ENCODE assay signal across 10 cellular contexts in the genomic region with DNA sequence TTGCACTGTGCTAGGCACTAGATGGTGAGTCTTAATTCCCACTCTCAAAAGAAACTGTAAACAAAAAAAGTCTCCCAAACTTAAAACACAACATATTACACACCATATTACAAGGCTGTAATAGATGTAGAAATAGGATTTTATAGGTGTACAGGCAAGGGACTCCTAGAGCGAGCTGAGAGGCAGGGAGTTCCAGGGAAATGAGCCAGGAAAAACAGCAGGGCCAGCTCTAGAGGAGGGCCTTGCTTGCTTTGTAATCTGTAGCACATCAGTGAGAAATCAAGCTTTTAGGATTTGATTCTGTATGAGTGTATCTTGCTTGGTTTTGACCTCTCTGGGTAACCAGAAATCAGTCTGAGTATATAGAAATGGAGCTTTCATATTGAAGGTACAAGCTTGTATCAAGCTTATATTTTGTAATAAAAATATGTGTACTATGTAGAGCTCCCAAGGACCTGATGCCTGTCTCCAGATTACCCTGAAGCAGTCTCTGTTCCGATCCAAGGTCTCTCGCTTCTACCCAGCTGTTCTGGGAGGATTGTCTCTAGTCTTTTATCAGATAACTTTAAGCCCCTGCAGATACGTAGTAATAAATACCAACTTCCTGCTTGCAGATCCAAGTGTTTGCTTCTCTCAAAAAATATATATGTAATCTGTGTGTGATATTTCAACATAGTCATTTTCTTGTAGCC.
DNase-seq lines count a peak whose midpoint lies in the region; ATAC-seq and TF ChIP-seq lines count a peak whose summit lies in the region.
"Had no signal": no experiment of that assay in that cellular context is flagged by ENCODE, and none has a peak within 500 bp of the region (broad histone marks: within the 10 kb centered on the region; RNA-seq: fewer than 3 reads in every experiment).

No MANE protein-coding gene starts in this region.

- no peaks in the 10 kb centered on the region for H3K9me3 ChIP-seq in heart left ventricle

- H3K27me3 Mint-ChIP-seq in HFFc6 (ENCODE audit: insufficient read depth) = peaks cover 2% of the 10 kb centered on the region; the same call in 1 of the 2 replicates
- no peaks in the 10 kb centered on the region for H3K27me3 Mint-ChIP-seq in WTC11 (ENCODE audit: low read depth)

- peaks cover 0 to 57% (median 42%) of the 10 kb centered on the region in 12 donors for H3K4me1 ChIP-seq in heart left ventricle

- H3K9me3 Mint-ChIP-seq in HFFc6 (no peaks in the 10 kb centered on the region), WTC11 (peaks cover 7% of the 10 kb centered on the region)
- H3K9me3 Mint-ChIP-seq in stimulated activated effector memory CD8-positive, alpha-beta T cell treated with anti-CD3 and anti-CD28 coated beads, Interleukin-12 subunit alpha, Interleukin-12 subunit beta, amount 100 ng/mL, for 72 hours = no peaks in the 10 kb centered on the region
- H3K9me3 Mint-ChIP-seq: T-helper 2 cell treated with Interferon-gamma antibody and Interleukin-4, amounts not matched to agents 5 μg/mL and 100 μg/mL, for 36 hours had no signal

- no peak for ATAC-seq in WTC11
- peak; percentile 46 to 73 (median 64) for ATAC-seq in heart left ventricle
- ATAC-seq in HG03095 (IDR thresholded peaks at IDR 0.05; ENCODE audit: unreplicated experiment) = no peak
- ATAC-seq in stimulated activated effector memory CD8-positive, alpha-beta T cell treated with anti-CD3 and anti-CD28 coated beads, Interleukin-12 subunit alpha, Interleukin-12 subunit beta, amount 100 ng/mL, for 72 hours = no peak

- H3K4me3 ChIP-seq in heart left ventricle (no peak overlapping the region), skeletal muscle cell (ENCODE audit: low read depth, low read length) (no peak overlapping the region)

- H3K27ac Mint-ChIP-seq in HFFc6 (peak overlapping the region; percentile 92), WTC11 (peak overlapping the region; percentile 88)
- no peak overlapping the region for H3K27ac Mint-ChIP-seq in stimulated activated effector memory CD8-positive, alpha-beta T cell treated with anti-CD3 and anti-CD28 coated beads, Interleukin-12 subunit alpha, Interleukin-12 subunit beta, amount 100 ng/mL, for 72 hours
- H3K27ac Mint-ChIP-seq: T-helper 2 cell treated with Interferon-gamma antibody and Interleukin-4, amounts not matched to agents 5 μg/mL and 100 μg/mL, for 36 hours had no signal

- in situ Hi-C loops in ACHN (cut with HindIII; ENCODE audit: low pct_ligation_motif_present, low pct_unique_long_range_greater_than_20kb, low sequenced_read_pairs) = no loop called here

- intact Hi-C loops in heart left ventricle (cut with DNase I) = loop anchor here in 1 of 10 donors (5.0 kb wide), 1 partner anchor 46 kb away; no protein-coding TSS in a partner anchor

- CTCF ChIA-PET in WTC11 (lab: Charles Lee) = interaction anchor here (1.5 kb wide), 2 partner anchors 16 to 72 kb away, joined by 3 to 5 read pairs; no protein-coding TSS in a partner anchor

- no peaks in the 10 kb centered on the region for H3K27me3 ChIP-seq in heart left ventricle

- H3K4me3 Mint-ChIP-seq in HFFc6 (peak overlapping the region; percentile 70), WTC11 (no peak overlapping the region)
- no peak overlapping the region for H3K4me3 Mint-ChIP-seq in stimulated activated effector memory CD8-positive, alpha-beta T cell treated with anti-CD3 and anti-CD28 coated beads, Interleukin-12 subunit alpha, Interleukin-12 subunit beta, amount 100 ng/mL, for 72 hours
- H3K4me3 Mint-ChIP-seq: T-helper 2 cell treated with Interferon-gamma antibody and Interleukin-4, amounts not matched to agents 5 μg/mL and 100 μg/mL, for 36 hours had no signal

- peak overlapping the region in 6 of 12 donors; percentile 5 to 37 (median 22) for H3K27ac ChIP-seq in heart left ventricle

- WGBS in heart left ventricle, 4 donors = 42 to 55% (median 45%) methylated on average over 4 of the region's 4 CpGs

- POLR2A ChIA-PET in WTC11 (lab: Charles Lee) = no interaction called here

- peaks cover 30% of the 10 kb centered on the region for H3K36me3 Mint-ChIP-seq in HFFc6 (ENCODE audit: low read depth)
- H3K36me3 Mint-ChIP-seq in WTC11 = peaks cover 5% of the 10 kb centered on the region
- H3K36me3 Mint-ChIP-seq in stimulated activated effector memory CD8-positive, alpha-beta T cell treated with anti-CD3 and anti-CD28 coated beads, Interleukin-12 subunit alpha, Interleukin-12 subunit beta, amount 100 ng/mL, for 72 hours = no peaks in the 10 kb centered on the region

- TF ChIP-seq POLR2A in heart left ventricle (IDR thresholded peaks at IDR 0.05) = no peak

- DNase-seq in HFFc6 (peak; percentile 41), WTC11 (ENCODE audit: low spot score) (no peak), heart left ventricle (peak in 2 of 5 donors; percentile 44 to 47), skeletal muscle cell (ENCODE audit: low read depth) (peak; percentile 66), ACHN (no peak), NCI-H748 (lab: John Stamatoyannopoulos, UW; ENCODE audit: unreplicated experiment) (no peak)
- DNase-seq in stimulated activated effector memory CD8-positive, alpha-beta T cell treated with anti-CD3 and anti-CD28 coated beads, Interleukin-12 subunit alpha, Interleukin-12 subunit beta, amount 100 ng/mL, for 72 hours (ENCODE audit: low spot score in 2 of 2) = no peak
- DNase-seq: hypothalamus had no signal

- TF ChIP-seq CTCF in HFFc6 (IDR thresholded peaks at IDR 0.05) (no peak), WTC11 (IDR thresholded peaks at IDR 0.05) (no peak), heart left ventricle (IDR thresholded peaks at IDR 0.05) (no peak)

- H3K4me1 Mint-ChIP-seq in HFFc6 (ENCODE audit: low read depth) = peaks cover 90% of the 10 kb centered on the region
- peaks cover 67% of the 10 kb centered on the region for H3K4me1 Mint-ChIP-seq in WTC11
- peaks cover 14% of the 10 kb centered on the region for H3K4me1 Mint-ChIP-seq in stimulated activated effector memory CD8-positive, alpha-beta T cell treated with anti-CD3 and anti-CD28 coated beads, Interleukin-12 subunit alpha, Interleukin-12 subunit beta, amount 100 ng/mL, for 72 hours

- H3K36me3 ChIP-seq in heart left ventricle = no peaks in the 10 kb centered on the region

TF ChIP-seq in WTC11, 78 proteins besides CTCF, POLR2A, EP300 and RAD21 (continues in another document):
- TF ChIP-seq EMX1 (CRISPR knock-in tag; IDR thresholded peaks at IDR 0.05) = no peak
- no peak for TF ChIP-seq SMAD3 (CRISPR knock-in tag; IDR thresholded peaks at IDR 0.05; ENCODE audit: borderline replicate concordance)
- TF ChIP-seq ETV6 (CRISPR knock-in tag; IDR thresholded peaks at IDR 0.05) = no peak
- TF ChIP-seq, protein P1, sequence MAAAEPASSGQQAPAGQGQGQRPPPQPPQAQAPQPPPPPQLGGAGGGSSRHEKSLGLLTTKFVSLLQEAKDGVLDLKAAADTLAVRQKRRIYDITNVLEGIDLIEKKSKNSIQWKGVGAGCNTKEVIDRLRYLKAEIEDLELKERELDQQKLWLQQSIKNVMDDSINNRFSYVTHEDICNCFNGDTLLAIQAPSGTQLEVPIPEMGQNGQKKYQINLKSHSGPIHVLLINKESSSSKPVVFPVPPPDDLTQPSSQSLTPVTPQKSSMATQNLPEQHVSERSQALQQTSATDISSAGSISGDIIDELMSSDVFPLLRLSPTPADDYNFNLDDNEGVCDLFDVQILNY (CRISPR knock-in tag; IDR thresholded peaks at IDR 0.05) = no peak
- TF ChIP-seq, protein P2, sequence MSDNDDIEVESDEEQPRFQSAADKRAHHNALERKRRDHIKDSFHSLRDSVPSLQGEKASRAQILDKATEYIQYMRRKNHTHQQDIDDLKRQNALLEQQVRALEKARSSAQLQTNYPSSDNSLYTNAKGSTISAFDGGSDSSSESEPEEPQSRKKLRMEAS (CRISPR knock-in tag; IDR thresholded peaks at IDR 0.05) = no peak
- no peak for TF ChIP-seq OVOL2 (CRISPR knock-in tag; IDR thresholded peaks at IDR 0.05; ENCODE audit: borderline replicate concordance)
- TF ChIP-seq, protein P3, sequence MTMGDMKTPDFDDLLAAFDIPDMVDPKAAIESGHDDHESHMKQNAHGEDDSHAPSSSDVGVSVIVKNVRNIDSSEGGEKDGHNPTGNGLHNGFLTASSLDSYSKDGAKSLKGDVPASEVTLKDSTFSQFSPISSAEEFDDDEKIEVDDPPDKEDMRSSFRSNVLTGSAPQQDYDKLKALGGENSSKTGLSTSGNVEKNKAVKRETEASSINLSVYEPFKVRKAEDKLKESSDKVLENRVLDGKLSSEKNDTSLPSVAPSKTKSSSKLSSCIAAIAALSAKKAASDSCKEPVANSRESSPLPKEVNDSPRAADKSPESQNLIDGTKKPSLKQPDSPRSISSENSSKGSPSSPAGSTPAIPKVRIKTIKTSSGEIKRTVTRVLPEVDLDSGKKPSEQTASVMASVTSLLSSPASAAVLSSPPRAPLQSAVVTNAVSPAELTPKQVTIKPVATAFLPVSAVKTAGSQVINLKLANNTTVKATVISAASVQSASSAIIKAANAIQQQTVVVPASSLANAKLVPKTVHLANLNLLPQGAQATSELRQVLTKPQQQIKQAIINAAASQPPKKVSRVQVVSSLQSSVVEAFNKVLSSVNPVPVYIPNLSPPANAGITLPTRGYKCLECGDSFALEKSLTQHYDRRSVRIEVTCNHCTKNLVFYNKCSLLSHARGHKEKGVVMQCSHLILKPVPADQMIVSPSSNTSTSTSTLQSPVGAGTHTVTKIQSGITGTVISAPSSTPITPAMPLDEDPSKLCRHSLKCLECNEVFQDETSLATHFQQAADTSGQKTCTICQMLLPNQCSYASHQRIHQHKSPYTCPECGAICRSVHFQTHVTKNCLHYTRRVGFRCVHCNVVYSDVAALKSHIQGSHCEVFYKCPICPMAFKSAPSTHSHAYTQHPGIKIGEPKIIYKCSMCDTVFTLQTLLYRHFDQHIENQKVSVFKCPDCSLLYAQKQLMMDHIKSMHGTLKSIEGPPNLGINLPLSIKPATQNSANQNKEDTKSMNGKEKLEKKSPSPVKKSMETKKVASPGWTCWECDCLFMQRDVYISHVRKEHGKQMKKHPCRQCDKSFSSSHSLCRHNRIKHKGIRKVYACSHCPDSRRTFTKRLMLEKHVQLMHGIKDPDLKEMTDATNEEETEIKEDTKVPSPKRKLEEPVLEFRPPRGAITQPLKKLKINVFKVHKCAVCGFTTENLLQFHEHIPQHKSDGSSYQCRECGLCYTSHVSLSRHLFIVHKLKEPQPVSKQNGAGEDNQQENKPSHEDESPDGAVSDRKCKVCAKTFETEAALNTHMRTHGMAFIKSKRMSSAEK (CRISPR knock-in tag; IDR thresholded peaks at IDR 0.05; ENCODE audit: borderline replicate concordance) = no peak
- TF ChIP-seq CBFB (CRISPR knock-in tag; IDR thresholded peaks at IDR 0.05; ENCODE audit: low read depth) = no peak
- TF ChIP-seq, protein P4, sequence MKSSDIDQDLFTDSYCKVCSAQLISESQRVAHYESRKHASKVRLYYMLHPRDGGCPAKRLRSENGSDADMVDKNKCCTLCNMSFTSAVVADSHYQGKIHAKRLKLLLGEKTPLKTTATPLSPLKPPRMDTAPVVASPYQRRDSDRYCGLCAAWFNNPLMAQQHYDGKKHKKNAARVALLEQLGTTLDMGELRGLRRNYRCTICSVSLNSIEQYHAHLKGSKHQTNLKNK (CRISPR knock-in tag; IDR thresholded peaks at IDR 0.05) = no peak

Comparison
In these comparisons a context has a peak if more than half of its experiments do, and no peak if none do; other contexts are left out.
1. DNase-seq: peak in HFFc6 (single experiment) and skeletal muscle cell (single experiment); none in WTC11 (single experiment), ACHN (single experiment), NCI-H748 (single experiment) and stimulated activated effector memory CD8-positive, alpha-beta T cell treated with anti-CD3 and anti-CD28 coated beads, Interleukin-12 subunit alpha, Interleukin-12 subunit beta, amount 100 ng/mL, for 72 hours (0 of 2).
2. ATAC-seq: peak in heart left ventricle (4 of 4); none in WTC11 (single experiment), HG03095 (single experiment) and stimulated activated effector memory CD8-positive, alpha-beta T cell treated with anti-CD3 and anti-CD28 coated beads, Interleukin-12 subunit alpha, Interleukin-12 subunit beta, amount 100 ng/mL, for 72 hours (single experiment).